ENCODE assay signal across 8 cellular contexts in the genomic region with DNA sequence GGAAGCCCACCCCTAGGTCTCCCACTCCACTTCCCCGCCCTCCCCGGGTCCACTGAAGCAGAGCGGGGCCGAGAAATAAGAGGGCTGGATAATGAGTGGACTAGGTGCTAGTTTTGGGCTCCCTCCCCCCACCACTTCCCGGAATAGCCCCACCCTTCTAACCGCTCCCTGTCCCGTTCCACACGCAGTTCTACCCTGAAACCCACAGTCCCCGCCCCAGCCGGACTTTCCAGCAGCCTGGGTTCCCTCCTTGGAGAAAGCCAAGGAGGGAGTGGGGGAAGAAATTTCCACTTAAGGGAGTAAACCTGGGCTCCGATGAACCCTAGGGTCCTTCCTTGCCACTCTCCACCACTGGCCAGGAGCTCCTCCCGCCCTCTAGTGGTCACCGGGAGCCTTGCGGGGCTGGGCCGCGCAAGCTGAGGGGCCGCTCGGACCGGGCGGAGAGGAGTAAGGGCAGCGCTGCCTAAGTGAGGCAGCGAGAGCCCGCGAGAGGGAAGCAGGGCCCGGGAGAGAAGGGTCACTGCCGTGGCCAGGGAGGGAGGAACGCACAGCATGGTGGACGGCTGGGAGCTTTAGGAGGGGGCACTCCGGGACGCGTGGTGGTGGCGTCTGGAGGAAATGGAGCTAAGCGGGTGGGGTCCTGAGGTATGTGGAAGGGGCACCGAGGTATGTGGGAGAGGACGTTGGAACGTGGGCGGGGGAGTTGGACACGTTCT. TPM values are rescaled to one million over a fixed set of nuclear protein-coding genes. Genes with fewer than 3 reads are reported as not detected.
A peak's percentile ranks its signal among the peaks of the same experiment; 100 is the strongest.
DNase-seq lines count a peak whose midpoint lies in the region; ATAC-seq and TF ChIP-seq lines count a peak whose summit lies in the region.

No MANE protein-coding gene starts in this region.

- H3K4me3 ChIP-seq in A673 (ENCODE audit: low read depth, low read length, poor library complexity, severe bottlenecking) = peak overlapping the region; percentile 57

- peak overlapping the region; percentile 84 for H3K27ac ChIP-seq in A673 (ENCODE audit: low read depth, low read length, poor library complexity, severe bottlenecking)

- DNase-seq in A673 (ENCODE audit: low spot score) (peak; percentile 89), NCI-H226 (peak; percentile 95), cerebellum (ENCODE audit: low spot score) (peak; percentile 81), kidney glomerular epithelial cell (lab: John Stamatoyannopoulos, UW) (peak; percentile 79)
- DNase-seq in stimulated activated CD4-positive, alpha-beta T cell treated with anti-CD3 and anti-CD28 coated beads, Interleukin-15, amount 100 ng/mL, for 48 hours (ENCODE audit: low read depth in 2 of 2) = peak; percentile 71 to 77

- BruUV-seq in A673 (replicated peaks; lab: Mats Ljungman, UMichigan) = no TSS peak

- ATAC-seq in GM18511 (IDR thresholded peaks at IDR 0.05; ENCODE audit: unreplicated experiment) (peak; percentile 74), HG03139 (IDR thresholded peaks at IDR 0.05; ENCODE audit: unreplicated experiment) (peak; percentile 57)
- peak; percentile 48 to 62 for ATAC-seq in activated CD4-positive, CD25-positive, alpha-beta regulatory T cell treated with anti-CD3 and anti-CD28 coated beads, Interleukin-2, amount 50 U/mL, for 24 hours

- no peaks in the 10 kb centered on the region for H3K27me3 ChIP-seq in A673 (replicated peaks; ENCODE audit: insufficient read depth, low read depth, low read length, poor library complexity)

- TF ChIP-seq CTCF in A673 (conservative IDR thresholded peaks at IDR 0.05; ENCODE audit: low read depth, low read length) = peak; percentile 99

- peaks cover 16% of the 10 kb centered on the region for H3K36me3 ChIP-seq in A673 (ENCODE audit: insufficient read depth, low read length, poor library complexity, severe bottlenecking)

- peaks cover 22% of the 10 kb centered on the region for H3K4me1 ChIP-seq in A673 (ENCODE audit: insufficient read depth, low read length, poor library complexity, severe bottlenecking)

- POLR2A ChIA-PET in A673 (lab: Charles Lee; ENCODE audit: low non-redundant PET) = interaction anchor here (0.6 kb wide), 1 partner anchor 327 kb away, joined by 14 read pairs; no protein-coding TSS in a partner anchor

- H3K9me3 ChIP-seq in A673 (ENCODE audit: low read depth, low read length, poor library complexity, severe bottlenecking) = no peaks in the 10 kb centered on the region

- CTCF ChIA-PET in A673 (lab: Charles Lee) = interaction anchor here (0.7 to 2.7 kb wide), 10 partner anchors 11 to 130 kb away, joined by 3 to 39 read pairs (median 6); a partner anchor contains a TSS

- intact Hi-C loops in A673 (cut with micrococcal nuclease; ENCODE audit: unreplicated experiment) = no loop called here

RNA-seq across cellular contexts. Expression of a gene that starts 14.3 kb away (rescaled TPM):
- total RNA-seq in A673 (2021) (23.2 and 29.7 TPM in 2 replicates), cerebellum (9.8 TPM)

RNA-seq across cellular contexts. Expression of a gene that starts 15.1 kb away (rescaled TPM):
- total RNA-seq in A673 (2021) (65.2 and 75.9 TPM in 2 replicates), cerebellum (9.3 TPM)

RNA-seq across cellular contexts. Expression of a gene that starts 19.8 kb away (rescaled TPM):
- total RNA-seq in A673 (2021) (5.1 and 6.2 TPM in 2 replicates), cerebellum (16.7 TPM)

RNA-seq across cellular contexts. Expression of a gene that starts 20.3 kb away (rescaled TPM):
- total RNA-seq in A673 (2021) (162 and 179 TPM in 2 replicates), cerebellum (32.4 TPM)

RNA-seq across cellular contexts. Expression of a gene that starts 53.1 kb away (rescaled TPM):
- total RNA-seq in A673 (2021) = 34.0 and 37.4 TPM in 2 replicates
- 7.2 TPM for total RNA-seq in cerebellum

Comparison
In these comparisons a context has a peak if more than half of its experiments do, and no peak if none do; other contexts are left out.
1. Peak in every context shown above with its lines: DNase-seq, ATAC-seq, H3K4me3 ChIP-seq and H3K27ac ChIP-seq.